In genomic region chr15:29411299-29411698, GRCh38 we compare ENCODE assay signal across 22 cellular contexts.
DNase-seq lines count a peak whose midpoint lies in the region; ATAC-seq, FAIRE-seq and TF ChIP-seq lines count a peak whose summit lies in the region.
"Had no signal": no experiment of that assay in that cellular context is flagged by ENCODE, and none has a peak within 500 bp of the region (broad histone marks: within the 10 kb centered on the region; RNA-seq: fewer than 3 reads in every experiment).

No MANE protein-coding gene starts in this region.

- FAIRE-seq in A549 (lab: Jason Lieb, UNC) = no peak
- FAIRE-seq: A204.1, D721Med, G401.6, GM12891, GM19239 had no signal

- no peak overlapping the region for H2AFZ ChIP-seq in IMR-90 (replicated peaks; ENCODE audit: low read length, poor library complexity)

- no peak overlapping the region for H3K9ac ChIP-seq in IMR-90 (ENCODE audit: low read depth, low read length)
- H3K9ac ChIP-seq: BLaER1 treated with 17β-estradiol and CSF1 and Interleukin-3, amounts not matched to agents 10 nM and 100 nM had no signal

- DNase-seq in A549 (ENCODE audit: low read depth in 1 of 2, low spot score in 1 of 2) (no peak), IMR-90 (no peak), WTC11 (ENCODE audit: low spot score) (no peak), cortex of kidney (lab: John Stamatoyannopoulos, UW) (no peak), left colon (no peak)
- DNase-seq: 8988T; AML-193; Caco-2; Calu3; CD4-positive, alpha-beta T cell; CD8-positive, alpha-beta T cell; DMS79 treated with DMSO at 0.1 percent for 48 hours; GF-D8 had no signal

- H3K4me2 ChIP-seq in A549 = no peak overlapping the region
- H3K4me2 ChIP-seq in IMR-90 (ENCODE audit: low read depth, low read length) = no peak overlapping the region

- H3K79me1 ChIP-seq in IMR-90 (ENCODE audit: low read depth in 1 of 2, low read length in 2 of 2) = no peaks in the 10 kb centered on the region

- in situ Hi-C loops in IMR-90 (cut with MboI; ENCODE audit: low sequenced_read_pairs) = no loop called here

- H4K20me1 ChIP-seq in IMR-90 (ENCODE audit: insufficient read depth, low read length) = no peaks in the 10 kb centered on the region
- H4K20me1 ChIP-seq: BLaER1 treated with 17β-estradiol and CSF1 and Interleukin-3, amounts not matched to agents 10 nM and 100 nM had no signal

- ATAC-seq in A549 = no peak
- no peak for ATAC-seq in IMR-90 (ENCODE audit: low read depth)
- ATAC-seq in WTC11 = no peak
- no peak for ATAC-seq in left colon
- no peak for ATAC-seq in GM19351 (IDR thresholded peaks at IDR 0.05; ENCODE audit: unreplicated experiment)
- ATAC-seq: CD8-positive, alpha-beta T cell had no signal

- H3K4me3 Mint-ChIP-seq in WTC11 = no peak overlapping the region
- H3K4me3 Mint-ChIP-seq: B cell; CD4-positive, alpha-beta T cell; CD8-positive, alpha-beta T cell had no signal

- H3K9me3 ChIP-seq in A549 (no peaks in the 10 kb centered on the region), IMR-90 (ENCODE audit: control insufficient read depth, insufficient read depth, low read length) (no peaks in the 10 kb centered on the region)
- H3K9me3 ChIP-seq: BLaER1 treated with 17β-estradiol and CSF1 and Interleukin-3, amounts not matched to agents 10 nM and 100 nM; Caco-2 had no signal

- no peak overlapping the region for H4K91ac ChIP-seq in IMR-90 (ENCODE audit: insufficient read depth, low read depth, low read length)

- H2BK20ac ChIP-seq in IMR-90 (ENCODE audit: low read depth, low read length) = no peak overlapping the region

- H3K9me3 Mint-ChIP-seq in WTC11 = no peaks in the 10 kb centered on the region
- H3K9me3 Mint-ChIP-seq: CD4-positive, alpha-beta T cell; CD8-positive, alpha-beta T cell had no signal

- H3K36me3 Mint-ChIP-seq in WTC11 = no peaks in the 10 kb centered on the region
- H3K36me3 Mint-ChIP-seq: CD8-positive, alpha-beta T cell had no signal

- H3K14ac ChIP-seq in IMR-90 (replicated peaks; ENCODE audit: low read depth, low read length) = no peak overlapping the region

- TF ChIP-seq CTCF in A549 (IDR thresholded peaks at IDR 0.05) (no peak), IMR-90 (conservative IDR thresholded peaks at IDR 0.05; ENCODE audit: low read depth, low read length) (no peak), WTC11 (IDR thresholded peaks at IDR 0.05) (no peak)

- H2AK9ac ChIP-seq in IMR-90 (replicated peaks; ENCODE audit: low read depth, low read length, poor library complexity) = no peak overlapping the region

- BruUV-seq in IMR-90 (replicated peaks; lab: Mats Ljungman, UMichigan) = no TSS peak

- no peak for TF ChIP-seq POLR2A in A549 (IDR thresholded peaks at IDR 0.05; ENCODE audit: low read length)
- TF ChIP-seq POLR2A in IMR-90 (IDR thresholded peaks at IDR 0.05; ENCODE audit: low read depth, low read length) = no peak

- H3K23ac ChIP-seq in IMR-90 (ENCODE audit: low read depth, low read length) = no peak overlapping the region

- H3K27me3 Mint-ChIP-seq in WTC11 (ENCODE audit: low read depth) = peaks cover 6% of the 10 kb centered on the region

- no peaks in the 10 kb centered on the region for H3K36me3 ChIP-seq in IMR-90 (ENCODE audit: control insufficient read depth, insufficient read depth, low read length)
- H3K36me3 ChIP-seq: BLaER1 treated with 17β-estradiol and CSF1 and Interleukin-3, amounts not matched to agents 10 nM and 100 nM had no signal

- no peak overlapping the region for H2BK15ac ChIP-seq in IMR-90 (ENCODE audit: low read depth, low read length)

- H3K4ac ChIP-seq in IMR-90 (ENCODE audit: low read depth, low read length) = no peak overlapping the region

- no peaks in the 10 kb centered on the region for H3K9me1 ChIP-seq in IMR-90 (ENCODE audit: insufficient read depth, low read length)

- WGBS in A549 (ENCODE audit: missing lambda C conversion rate) = 14% methylated on average over 3 of the region's 3 CpGs
- no CpG with 5 or more reads among the region's 3 CpGs for WGBS in IMR-90 (ENCODE audit: extremely low coverage in 2 of 2, insufficient read length in 1 of 2), 2 experiments

- no peak overlapping the region for H3K18ac ChIP-seq in IMR-90 (ENCODE audit: low read depth, low read length)

- 0 out of 2 replicates have a peak overlapping the region, but pooled peaks have one; percentile 4 for H3K27ac Mint-ChIP-seq in WTC11
- H3K27ac Mint-ChIP-seq: B cell; CD4-positive, alpha-beta T cell; CD8-positive, alpha-beta T cell had no signal

- POLR2A ChIA-PET in A549 (lab: Yijun Ruan, JAX) (no interaction called here), IMR-90 (lab: Charles Lee; ENCODE audit: unreplicated experiment) (no interaction called here), WTC11 (lab: Charles Lee) (no interaction called here)

- intact Hi-C loops in IMR-90 (cut with micrococcal nuclease) (loop anchor here (5.0 kb wide), 1 partner anchor 34 kb away; no protein-coding TSS in a partner anchor), left colon (cut with DNase I, micrococcal nuclease) (no loop called here)

- H3K4me1 Mint-ChIP-seq in WTC11 = peaks cover 22% of the 10 kb centered on the region
- H3K4me1 Mint-ChIP-seq: B cell had no signal

- CTCF ChIA-PET in A549 (lab: Yijun Ruan, JAX) = interaction anchor here (1.7 kb wide), 1 partner anchor 74 kb away, joined by 3 read pairs; no protein-coding TSS in a partner anchor
- CTCF ChIA-PET in IMR-90 (lab: Yijun Ruan, JAX) = no interaction called here
- CTCF ChIA-PET in WTC11 (lab: Charles Lee) = no interaction called here

- no peak overlapping the region for H3K27ac ChIP-seq in A549
- no peak overlapping the region for H3K27ac ChIP-seq in IMR-90 (ENCODE audit: insufficient read depth, low read length)
- H3K27ac ChIP-seq: BLaER1 treated with 17β-estradiol and CSF1 and Interleukin-3, amounts not matched to agents 10 nM and 100 nM; C4-2B had no signal

- no peak overlapping the region for H4K8ac ChIP-seq in IMR-90 (ENCODE audit: low read depth in 2 of 2, low read length in 2 of 2)

- H3K4me1 ChIP-seq in A549 = no peaks in the 10 kb centered on the region
- no peaks in the 10 kb centered on the region for H3K4me1 ChIP-seq in IMR-90 (ENCODE audit: control insufficient read depth, insufficient read depth, low read length)
- H3K4me1 ChIP-seq: Caco-2 had no signal

- no peak for TF ChIP-seq EP300 in A549 (IDR thresholded peaks at IDR 0.05)

- H3K56ac ChIP-seq in IMR-90 (ENCODE audit: extremely low read depth, insufficient read depth, low read length) = no peak overlapping the region

- no peak overlapping the region for H4K5ac ChIP-seq in IMR-90 (ENCODE audit: low read depth, low read length)

- dilution Hi-C loops in IMR-90 (cut with HindIII; ENCODE audit: low sequenced_read_pairs, unreplicated experiment) = no loop called here

- H2BK5ac ChIP-seq in IMR-90 (ENCODE audit: low read depth, low read length, poor library complexity, severe bottlenecking) = no peak overlapping the region

- no peaks in the 10 kb centered on the region for H3K27me3 ChIP-seq in IMR-90 (ENCODE audit: control insufficient read depth, insufficient read depth, low read length)
- H3K27me3 ChIP-seq: BLaER1 treated with 17β-estradiol and CSF1 and Interleukin-3, amounts not matched to agents 10 nM and 100 nM had no signal

- no peak for TF ChIP-seq RAD21 in A549 (conservative IDR thresholded peaks at IDR 0.05 in 1 of 2, IDR thresholded peaks at IDR 0.05 in 1 of 2)
- no peak for TF ChIP-seq RAD21 in IMR-90 (IDR thresholded peaks at IDR 0.05; ENCODE audit: low read length)

- no peak overlapping the region for H2BK120ac ChIP-seq in IMR-90 (ENCODE audit: low read depth, low read length)

- no peak overlapping the region for H2AK5ac ChIP-seq in IMR-90 (ENCODE audit: low read depth, low read length)

- H3K4me3 ChIP-seq in A549 (no peak overlapping the region), IMR-90 (ENCODE audit: insufficient read depth, low read depth, low read length) (no peak overlapping the region)
- H3K4me3 ChIP-seq: BLaER1 treated with 17β-estradiol and CSF1 and Interleukin-3, amounts not matched to agents 10 nM and 100 nM had no signal

TF ChIP-seq in A549, 52 proteins besides CTCF, POLR2A, EP300 and RAD21:
- TF ChIP-seq HOXB5 (CRISPR knock-in tag; IDR thresholded peaks at IDR 0.05) (no peak), MAFK (IDR thresholded peaks at IDR 0.05; ENCODE audit: partially characterized antibody) (peak; percentile 86)

TF ChIP-seq in IMR-90, 13 proteins besides CTCF, POLR2A, EP300 and RAD21:
- TF ChIP-seq RCOR1 (IDR thresholded peaks at IDR 0.05; ENCODE audit: insufficient replicate concordance, low read length) (no peak), NFE2L2 (IDR thresholded peaks at IDR 0.05; ENCODE audit: low read depth, low read length) (no peak), SMC3 (IDR thresholded peaks at IDR 0.05; ENCODE audit: low read depth, low read length) (no peak), MAFK (IDR thresholded peaks at IDR 0.05; ENCODE audit: low read depth, low read length) (peak; percentile 85)
TF ChIP-seq in IMR-90: peak in this region for 1.

TF ChIP-seq in WTC11, 78 proteins besides CTCF, POLR2A, EP300 and RAD21 (continues in another document):
- no peak for TF ChIP-seq ATF3 (CRISPR knock-in tag; conservative IDR thresholded peaks at IDR 0.05)
- TF ChIP-seq SOX15 (CRISPR knock-in tag; IDR thresholded peaks at IDR 0.05) = no peak
- TF ChIP-seq HMGA2 (CRISPR knock-in tag; IDR thresholded peaks at IDR 0.05) = no peak
- TF ChIP-seq GRHL2 (CRISPR knock-in tag; IDR thresholded peaks at IDR 0.05; ENCODE audit: insufficient replicate concordance, severe bottlenecking) = no peak
- no peak for TF ChIP-seq ZNF317 (CRISPR knock-in tag; IDR thresholded peaks at IDR 0.05; ENCODE audit: borderline replicate concordance, low read depth)
- no peak for TF ChIP-seq ATF6 (CRISPR knock-in tag; IDR thresholded peaks at IDR 0.05)
